In the genomic region with DNA sequence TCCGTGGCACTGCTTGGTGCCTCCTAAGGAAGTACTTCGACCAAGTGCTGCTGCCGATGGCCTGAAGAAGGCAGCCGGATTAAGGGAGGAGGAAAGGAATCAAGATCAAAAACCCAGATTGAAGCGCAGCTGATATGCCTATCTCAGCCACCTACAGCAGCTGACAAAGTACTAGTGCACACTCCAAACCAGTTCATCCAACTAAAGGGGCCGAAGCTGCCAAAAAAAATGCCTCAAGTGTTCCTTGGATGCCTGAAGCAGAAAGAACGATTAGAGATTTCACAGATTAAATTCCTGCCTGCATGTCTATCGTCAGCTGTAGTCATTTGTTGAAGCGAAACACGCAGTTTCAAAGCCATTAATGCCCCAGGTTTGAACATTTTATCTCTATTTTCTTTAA, we compare ENCODE assay signal across 1 cellular context.
TF ChIP-seq lines count a peak whose summit lies in the region.

No MANE protein-coding gene starts in this region.

TF ChIP-seq in HepG2, 621 proteins besides CTCF, POLR2A, EP300 and RAD21 (continued from another document):
- no peak for TF ChIP-seq YEATS4 (CRISPR knock-in tag; IDR thresholded peaks at IDR 0.05; ENCODE audit: borderline replicate concordance)
- no peak for TF ChIP-seq RXRA (CRISPR knock-in tag; IDR thresholded peaks at IDR 0.05)
- TF ChIP-seq BRD4 (CRISPR knock-in tag; IDR thresholded peaks at IDR 0.05) = no peak
